21 cellular contexts compared by ENCODE assay signal in the genomic region with DNA sequence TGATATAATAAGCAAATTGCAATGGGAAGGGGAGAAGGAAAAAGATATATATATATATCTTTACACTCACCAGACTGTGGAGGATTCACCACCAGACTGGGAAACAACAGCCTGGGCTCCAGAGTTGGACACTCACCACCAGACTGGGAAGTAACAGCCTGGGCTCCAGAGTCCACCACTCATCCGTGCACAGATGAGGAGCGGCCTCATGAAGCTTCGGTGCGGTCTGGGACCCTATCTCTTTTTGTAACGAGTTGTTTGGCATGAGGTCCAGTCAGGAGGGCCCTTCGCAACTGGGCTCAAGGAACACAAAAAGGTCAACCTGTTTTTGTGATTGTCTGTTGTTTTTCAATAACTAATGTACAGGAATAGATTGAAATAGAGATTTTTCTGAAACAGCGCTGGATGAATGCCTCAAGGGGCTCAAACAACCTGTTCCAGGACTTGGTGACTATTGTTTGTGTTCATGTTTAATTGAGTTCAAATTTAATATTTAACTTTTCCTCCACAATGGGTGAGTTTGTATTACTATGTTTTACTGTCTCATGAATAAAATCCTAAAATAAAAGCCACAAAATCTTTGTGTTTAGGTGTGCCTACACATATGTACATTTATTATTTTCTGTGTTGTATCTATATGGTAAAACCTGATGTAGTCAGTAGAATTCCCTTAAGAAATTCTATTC. TPM values are rescaled to one million over a fixed set of nuclear protein-coding genes. Genes with fewer than 3 reads are reported as not detected.
DNase-seq lines count a peak whose midpoint lies in the region; ATAC-seq and TF ChIP-seq lines count a peak whose summit lies in the region.
"Had no signal": no experiment of that assay in that cellular context is flagged by ENCODE, and none has a peak within 500 bp of the region (broad histone marks: within the 10 kb centered on the region; RNA-seq: fewer than 3 reads in every experiment).

No MANE protein-coding gene starts in this region.

- H3K27me3 ChIP-seq in Peyer's patch (no peaks in the 10 kb centered on the region), hepatocyte (no peaks in the 10 kb centered on the region), testis (no peaks in the 10 kb centered on the region), foreskin keratinocyte (no peaks in the 10 kb centered on the region)

- peaks cover 9% of the 10 kb centered on the region for H3K4me1 Mint-ChIP-seq in T-helper 17 cell
- H3K4me1 Mint-ChIP-seq: CD4-positive, alpha-beta memory T cell had no signal

- DNase-seq in Peyer's patch (peak in 2 of 3 donors; percentile 57 to 58), hepatocyte (ENCODE audit: low spot score) (peak; percentile 52), mucosa of descending colon (peak in 1 of 3 donors; percentile 55), testis (peak; percentile 45), T-helper 17 cell (no peak), AG20443 (ENCODE audit: low spot score) (no peak), foreskin keratinocyte (no peak)
- DNase-seq: CD4-positive, alpha-beta memory T cell; GM23248; KBM-7; NCI-H1436 treated with DMSO at 0.1 percent for 48 hours; NCI-H2029 treated with DMSO at 0.1 percent for 48 hours; NCI-H2171 treated with DMSO at 0.1 percent for 48 hours; NCI-H446 treated with DMSO at 0.1 percent for 48 hours; NCI-H774; PC-9 had no signal

- no peaks in the 10 kb centered on the region for H3K36me3 Mint-ChIP-seq in T-helper 17 cell (ENCODE audit: low read depth)
- H3K36me3 Mint-ChIP-seq: CD4-positive, alpha-beta memory T cell had no signal

- H3K27ac Mint-ChIP-seq in T-helper 17 cell, result no peak overlapping the region
- H3K27ac Mint-ChIP-seq: CD4-positive, alpha-beta memory T cell had no signal

- ATAC-seq in mucosa of descending colon (peak; percentile 92), HG02938 (IDR thresholded peaks at IDR 0.05; ENCODE audit: unreplicated experiment) (no peak), T-helper 17 cell (no peak), foreskin keratinocyte (no peak)
- ATAC-seq: GM12878, HCT116 had no signal

- peak overlapping the region; percentile 68 for H3K4me2 ChIP-seq in hepatocyte
- H3K4me2 ChIP-seq: PC-9 had no signal

- H3K36me3 ChIP-seq in Peyer's patch, result no peaks in the 10 kb centered on the region
- no peaks in the 10 kb centered on the region for H3K36me3 ChIP-seq in hepatocyte (replicated peaks; ENCODE audit: insufficient read depth, low read depth)
- no peaks in the 10 kb centered on the region for H3K36me3 ChIP-seq in mucosa of descending colon (ENCODE audit: low read depth)
- no peaks in the 10 kb centered on the region for H3K36me3 ChIP-seq in testis (ENCODE audit: low read depth, missing control alignments)
- H3K36me3 ChIP-seq: SJSA1 had no signal

- H2AFZ ChIP-seq in hepatocyte, result peak overlapping the region; percentile 11
- H2AFZ ChIP-seq: GM23248, PC-9 had no signal

- H3K27ac ChIP-seq in Peyer's patch (no peak overlapping the region), hepatocyte (peak overlapping the region; percentile 83), testis (peak overlapping the region in 1 of 2 donors; percentile 8), foreskin keratinocyte (no peak overlapping the region)
- H3K27ac ChIP-seq: GM23248, PC-9, SJSA1 had no signal

- peaks cover 6% of the 10 kb centered on the region for H3K27me3 Mint-ChIP-seq in T-helper 17 cell
- H3K27me3 Mint-ChIP-seq: CD4-positive, alpha-beta memory T cell had no signal

- no peaks in the 10 kb centered on the region for H4K20me1 ChIP-seq in hepatocyte (ENCODE audit: insufficient read depth, poor library complexity, severe bottlenecking)

- no peak overlapping the region for H3K4me3 Mint-ChIP-seq in T-helper 17 cell
- H3K4me3 Mint-ChIP-seq: CD4-positive, alpha-beta memory T cell had no signal

- H3K9me3 ChIP-seq in Peyer's patch, result no peaks in the 10 kb centered on the region
- H3K9me3 ChIP-seq in hepatocyte (ENCODE audit: low read depth), result no peaks in the 10 kb centered on the region
- no peaks in the 10 kb centered on the region for H3K9me3 ChIP-seq in mucosa of descending colon
- H3K9me3 ChIP-seq in testis, result no peaks in the 10 kb centered on the region
- H3K9me3 ChIP-seq in T-helper 17 cell (ENCODE audit: control insufficient read depth, low read length, poor library complexity, severe bottlenecking), result no peaks in the 10 kb centered on the region
- H3K9me3 ChIP-seq: SJSA1 had no signal

- no peaks in the 10 kb centered on the region for H3K9me2 ChIP-seq in hepatocyte (replicated peaks; ENCODE audit: insufficient read depth)

- no peaks in the 10 kb centered on the region for H3K4me1 ChIP-seq in Peyer's patch
- H3K4me1 ChIP-seq in hepatocyte (ENCODE audit: insufficient read depth), result no peaks in the 10 kb centered on the region
- no peaks in the 10 kb centered on the region for H3K4me1 ChIP-seq in mucosa of descending colon (ENCODE audit: low read depth)
- H3K4me1 ChIP-seq in testis, result peaks cover 9% of the 10 kb centered on the region
- H3K4me1 ChIP-seq in foreskin keratinocyte, result no peaks in the 10 kb centered on the region
- H3K4me1 ChIP-seq: SJSA1 had no signal

- TF ChIP-seq CTCF in Peyer's patch (IDR thresholded peaks at IDR 0.05) (no peak), hepatocyte (IDR thresholded peaks at IDR 0.05; ENCODE audit: poor library complexity) (no peak), mucosa of descending colon (IDR thresholded peaks at IDR 0.05) (no peak), testis (IDR thresholded peaks at IDR 0.05) (no peak), foreskin keratinocyte (conservative IDR thresholded peaks at IDR 0.05) (no peak)

- 34% methylated on average over 7 of the region's 7 CpGs for WGBS in hepatocyte (ENCODE audit: low lambda C conversion rate, missing lambda C conversion rate)
- WGBS in testis, 2 donors, result 63 to 74% methylated on average over 7 of the region's 7 CpGs

- H3K79me2 ChIP-seq in hepatocyte, result peaks cover 14% of the 10 kb centered on the region

- no peak overlapping the region for H3K4me3 ChIP-seq in Peyer's patch
- H3K4me3 ChIP-seq in hepatocyte, result peak overlapping the region; percentile 3
- H3K4me3 ChIP-seq in mucosa of descending colon, result no peak overlapping the region
- no peak overlapping the region for H3K4me3 ChIP-seq in testis
- H3K4me3 ChIP-seq: GM12878, GM23248, PC-9, SJSA1 had no signal

- intact Hi-C loops in mucosa of descending colon (cut with DNase I, micrococcal nuclease) (no loop called here), testis (cut with DNase I; ENCODE audit: low total_unique reads) (no loop called here)

- TF ChIP-seq POLR2A in Peyer's patch (IDR thresholded peaks at IDR 0.05) (no peak), testis (IDR thresholded peaks at IDR 0.05) (no peak)

RNA-seq across cellular contexts. Expression of gene S100A10, which starts 40.1 kb away (rescaled TPM):
- total RNA-seq in Peyer's patch, result 100 to 1,000 TPM in 3 of 4 donors, 10 to 100 TPM in 1; 90.0 to 223 (median 154) TPM
- 408 and 485 TPM in 2 replicates for total RNA-seq in hepatocyte
- polyA plus RNA-seq in hepatocyte, result 3,367 and 3,493 TPM in 2 replicates
- 1,000 to 10,000 TPM in 2 of 3 donors, 100 to 1,000 TPM in 1; 540 to 1,335 (median 1,083) TPM for total RNA-seq in mucosa of descending colon
- total RNA-seq in testis, result 100 to 1,000 TPM in 1 of 2 donors, 10 to 100 TPM in 1; 92.4 to 110 TPM
- 364 TPM for polyA plus RNA-seq in testis (ENCODE audit: insufficient read depth, low read depth, low replicate concordance)
- total RNA-seq in T-helper 17 cell, result 100 to 1,000 TPM; 317 to 349 TPM
- total RNA-seq in foreskin keratinocyte, result 1,585 and 1,601 TPM in 2 replicates
- polyA plus RNA-seq in foreskin keratinocyte, result 2,964 and 3,214 TPM in 2 replicates
- total RNA-seq: G401 had no signal

RNA-seq across cellular contexts. Expression of gene THEM4, which starts 44.2 kb away (rescaled TPM):
- total RNA-seq in Peyer's patch (10 to 100 TPM in 3 of 4 donors, 1 to 10 TPM in 1; 9.1 to 45.2 (median 14.6) TPM), hepatocyte (18.6 and 24.8 TPM in 2 replicates), mucosa of descending colon (10 to 100 TPM in 2 of 3 donors, 1 to 10 TPM in 1; 9.1 to 12.7 (median 11.3) TPM), testis (10 to 100 TPM; 35.0 to 42.0 TPM), T-helper 17 cell (10 to 100 TPM; 42.2 to 57.3 TPM), foreskin keratinocyte (13.2 and 14.0 TPM in 2 replicates)
- polyA plus RNA-seq in hepatocyte (20.2 and 25.2 TPM in 2 replicates), testis (ENCODE audit: insufficient read depth, low read depth, low replicate concordance) (33.5 TPM), foreskin keratinocyte (10.5 and 10.7 TPM in 2 replicates)
- total RNA-seq: G401 had no signal

Comparison
In these comparisons a context has a peak if more than half of its experiments do, and no peak if none do; other contexts are left out.
1. DNase-seq: peak in Peyer's patch (2 of 3), hepatocyte (single experiment) and testis (single experiment); none in T-helper 17 cell (0 of 3), AG20443 (single experiment) and foreskin keratinocyte (0 of 2).